28 cellular contexts compared by ENCODE assay signal in the genomic region with DNA sequence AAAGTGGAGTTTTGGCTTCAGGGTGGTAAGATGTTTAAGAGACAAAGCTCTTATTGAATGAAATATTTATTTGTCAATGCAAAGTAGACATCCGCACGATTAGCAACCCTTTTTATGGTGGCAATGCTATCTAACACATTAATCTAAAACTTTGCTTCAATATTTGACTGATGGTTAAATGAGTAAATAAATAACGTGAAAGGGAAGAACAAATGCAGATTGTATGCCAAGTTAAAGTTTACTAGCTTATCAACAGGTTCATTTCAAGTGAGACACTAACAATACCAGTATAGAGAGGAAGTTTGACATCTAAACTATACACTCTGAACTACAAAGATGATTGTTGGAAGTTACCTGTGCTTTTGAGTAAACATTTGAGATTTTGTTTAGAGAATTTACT. TPM values are rescaled to one million over a fixed set of nuclear protein-coding genes. Genes with fewer than 3 reads are reported as not detected.
"Had no signal": no experiment of that assay in that cellular context is flagged by ENCODE, and none has a peak within 500 bp of the region (broad histone marks: within the 10 kb centered on the region; RNA-seq: fewer than 3 reads in every experiment).

No MANE protein-coding gene starts in this region.

- H3K36me3 Mint-ChIP-seq: activated CD4-positive, alpha-beta memory T cell treated with anti-CD3 and anti-CD28 coated beads for 36 hours; activated CD8-positive, alpha-beta memory T cell treated with anti-CD3 and anti-CD28 coated beads, Interleukin-2, amount 10 ng/mL, durations not matched to agents 7 days and 5 days; activated naive CD4-positive, alpha-beta T cell treated with anti-CD3 and anti-CD28 coated beads, Interleukin-2, amount 10 ng/mL, durations not matched to agents 7 days and 5 days; activated naive CD4-positive, alpha-beta T cell treated with anti-CD3 and anti-CD28 coated beads, Interleukin-2, amount 50 U/mL, for 72 hours; activated naive CD8-positive, alpha-beta T cell treated with anti-CD3 and anti-CD28 coated beads, Interleukin-2, amount 10 ng/mL, durations not matched to agents 7 days and 5 days; brain had no signal

- H3K9me3 Mint-ChIP-seq: activated CD4-positive, alpha-beta memory T cell treated with anti-CD3 and anti-CD28 coated beads for 36 hours; activated CD4-positive, alpha-beta T cell treated with anti-CD3 and anti-CD28 coated beads, Interleukin-2, amount 10 ng/mL, durations not matched to agents 24 days and 14 days; activated naive CD4-positive, alpha-beta T cell treated with anti-CD3 and anti-CD28 coated beads, Interleukin-2, amount 10 ng/mL, durations not matched to agents 7 days and 5 days; activated naive CD4-positive, alpha-beta T cell treated with anti-CD3 and anti-CD28 coated beads, Interleukin-2, amount 50 U/mL, for 72 hours; activated naive CD8-positive, alpha-beta T cell treated with anti-CD3 and anti-CD28 coated beads, Interleukin-2, amount 10 ng/mL, durations not matched to agents 7 days and 5 days; brain; T-helper 2 cell treated with Interferon-gamma antibody and Interleukin-4, amounts not matched to agents 5 μg/mL and 100 μg/mL, for 36 hours had no signal

- DNase-seq: activated CD4-positive, alpha-beta memory T cell treated with anti-CD3 and anti-CD28 coated beads for 36 hours; activated CD4-positive, alpha-beta T cell treated with anti-CD3 and anti-CD28 coated beads for 36 hours; activated CD4-positive, alpha-beta T cell treated with anti-CD3 and anti-CD28 coated beads, Interleukin-2, amount 10 ng/mL, durations not matched to agents 24 days and 14 days; activated CD4-positive, CD25-positive, alpha-beta regulatory T cell; activated CD4-positive, CD25-positive, alpha-beta regulatory T cell treated with anti-CD3 and anti-CD28 coated beads, Interleukin-2, amount 50 U/mL, for 72 hours; activated CD8-positive, alpha-beta memory T cell treated with anti-CD3 and anti-CD28 coated beads, Interleukin-2, amount 10 ng/mL, durations not matched to agents 7 days and 5 days; activated CD8-positive, alpha-beta memory T cell treated with anti-CD3 and anti-CD28 coated beads, Interleukin-2, amount 50 U/mL, for 4 hours; activated CD8-positive, alpha-beta T cell treated with anti-CD3 and anti-CD28 coated beads, Interleukin-2, amount 10 ng/mL, durations not matched to agents 7 days and 5 days; activated gamma-delta T cell; activated naive CD4-positive, alpha-beta T cell; activated naive CD4-positive, alpha-beta T cell treated with anti-CD3 and anti-CD28 coated beads, Interleukin-2, amount 10 ng/mL, durations not matched to agents 7 days and 5 days; activated naive CD8-positive, alpha-beta T cell treated with anti-CD3 and anti-CD28 coated beads, Interleukin-2, amount 10 ng/mL, durations not matched to agents 7 days and 5 days; activated T-cell treated with anti-CD3 and anti-CD28 coated beads, Interleukin-2, amount 50 U/mL, for 1 hour; activated T-cell treated with anti-CD3 and anti-CD28 coated beads, Interleukin-2, amount 50 U/mL, for 48 hours; central memory CD4-positive, alpha-beta T cell; cerebellar nuclear complex; colonic mucosa; effector CD8-positive, alpha-beta T cell; esophagus squamous epithelium; foreskin melanocyte; heart right ventricle; T-helper 17 cell; T1000 had no signal

- ATAC-seq: activated CD4-positive, alpha-beta T cell treated with anti-CD3 and anti-CD28 coated beads for 36 hours; activated CD8-positive, alpha-beta memory T cell treated with anti-CD3 and anti-CD28 coated beads, Interleukin-2, amount 10 ng/mL, durations not matched to agents 7 days and 5 days; activated CD8-positive, alpha-beta T cell treated with anti-CD3 and anti-CD28 coated beads, Interleukin-2, amount 10 ng/mL, durations not matched to agents 7 days and 5 days; activated naive CD4-positive, alpha-beta T cell treated with anti-CD3 and anti-CD28 coated beads, Interleukin-2, amount 50 U/mL, for 72 hours; gastroesophageal sphincter; heart right ventricle; T-helper 17 cell had no signal

- H3K4me3 Mint-ChIP-seq: activated CD4-positive, alpha-beta memory T cell treated with anti-CD3 and anti-CD28 coated beads for 36 hours; activated CD4-positive, alpha-beta T cell treated with anti-CD3 and anti-CD28 coated beads for 36 hours; activated CD4-positive, alpha-beta T cell treated with anti-CD3 and anti-CD28 coated beads, Interleukin-2, amount 10 ng/mL, durations not matched to agents 24 days and 14 days; activated CD8-positive, alpha-beta memory T cell treated with anti-CD3 and anti-CD28 coated beads, Interleukin-2, amount 10 ng/mL, durations not matched to agents 7 days and 5 days; activated CD8-positive, alpha-beta T cell treated with anti-CD3 and anti-CD28 coated beads, Interleukin-2, amount 10 ng/mL, durations not matched to agents 7 days and 5 days; activated naive CD4-positive, alpha-beta T cell treated with anti-CD3 and anti-CD28 coated beads, Interleukin-2, amount 10 ng/mL, durations not matched to agents 7 days and 5 days; activated naive CD8-positive, alpha-beta T cell treated with anti-CD3 and anti-CD28 coated beads, Interleukin-2, amount 10 ng/mL, durations not matched to agents 7 days and 5 days; brain; T-helper 17 cell; T-helper 2 cell treated with Interferon-gamma antibody and Interleukin-4, amounts not matched to agents 5 μg/mL and 100 μg/mL, for 36 hours had no signal

- H3K27ac Mint-ChIP-seq: activated CD4-positive, alpha-beta memory T cell treated with anti-CD3 and anti-CD28 coated beads for 36 hours; activated CD4-positive, alpha-beta T cell treated with anti-CD3 and anti-CD28 coated beads for 36 hours; activated CD4-positive, alpha-beta T cell treated with anti-CD3 and anti-CD28 coated beads, Interleukin-2, amount 10 ng/mL, durations not matched to agents 24 days and 14 days; activated CD8-positive, alpha-beta memory T cell treated with anti-CD3 and anti-CD28 coated beads, Interleukin-2, amount 10 ng/mL, durations not matched to agents 7 days and 5 days; activated CD8-positive, alpha-beta T cell treated with anti-CD3 and anti-CD28 coated beads, Interleukin-2, amount 10 ng/mL, durations not matched to agents 7 days and 5 days; activated naive CD4-positive, alpha-beta T cell treated with anti-CD3 and anti-CD28 coated beads, Interleukin-2, amount 10 ng/mL, durations not matched to agents 7 days and 5 days; activated naive CD4-positive, alpha-beta T cell treated with anti-CD3 and anti-CD28 coated beads, Interleukin-2, amount 50 U/mL, for 72 hours; activated naive CD8-positive, alpha-beta T cell treated with anti-CD3 and anti-CD28 coated beads, Interleukin-2, amount 10 ng/mL, durations not matched to agents 7 days and 5 days; brain; T-helper 17 cell; T-helper 2 cell treated with Interferon-gamma antibody and Interleukin-4, amounts not matched to agents 5 μg/mL and 100 μg/mL, for 36 hours had no signal

- H3K4me1 Mint-ChIP-seq: activated CD4-positive, alpha-beta T cell treated with anti-CD3 and anti-CD28 coated beads for 36 hours; activated CD4-positive, alpha-beta T cell treated with anti-CD3 and anti-CD28 coated beads, Interleukin-2, amount 10 ng/mL, durations not matched to agents 24 days and 14 days; activated CD8-positive, alpha-beta memory T cell treated with anti-CD3 and anti-CD28 coated beads, Interleukin-2, amount 10 ng/mL, durations not matched to agents 7 days and 5 days; activated naive CD4-positive, alpha-beta T cell treated with anti-CD3 and anti-CD28 coated beads, Interleukin-2, amount 10 ng/mL, durations not matched to agents 7 days and 5 days; activated naive CD8-positive, alpha-beta T cell treated with anti-CD3 and anti-CD28 coated beads, Interleukin-2, amount 10 ng/mL, durations not matched to agents 7 days and 5 days; brain; T-helper 17 cell had no signal

- H3K27me3 Mint-ChIP-seq: brain had no signal

RNA-seq across cellular contexts. Expression of a gene that starts 50.5 kb away (rescaled TPM):
- total RNA-seq: ascending aorta had no signal
